ENCODE assay signal across 8 cellular contexts in genomic region chr3:186567072-186567921, GRCh38.
DNase-seq lines count a peak whose midpoint lies in the region; ATAC-seq and TF ChIP-seq lines count a peak whose summit lies in the region.

TSS of gene TBCCD1 (minus strand) at chr3:186567339. CDS start at chr3:186564329, 3,010 bp downstream.

- DNase-seq in AG09319 (ENCODE audit: extremely low read depth, low read depth) (peak; percentile 65), NCI-H345 treated with DMSO at 0.1 percent for 48 hours (lab: John Stamatoyannopoulos, UW; ENCODE audit: unreplicated experiment) (peak; percentile 89), cerebellar cortex (ENCODE audit: low spot score) (peak; percentile 91), islet precursor cell (peak; percentile 98)
- DNase-seq in activated CD4-positive, CD25-positive, alpha-beta regulatory T cell treated with anti-CD3 and anti-CD28 coated beads, Interleukin-2, amount 50 U/mL, for 72 hours: peak; percentile 96
- peak; percentile 94 for DNase-seq in stimulated activated CD4-positive, alpha-beta T cell treated with anti-CD3 and anti-CD28 coated beads, Interleukin-12 subunit alpha, Interleukin-12 subunit beta, amount 100 ng/mL, for 4 hours

- no peak for TF ChIP-seq CTCF in AG09319 (IDR thresholded peaks at IDR 0.05; ENCODE audit: low read depth, low read length)

- peak; percentile 36 for ATAC-seq in GM19025 (IDR thresholded peaks at IDR 0.05; ENCODE audit: low read depth, unreplicated experiment)
- peak; percentile 46 for ATAC-seq in HG03280 (IDR thresholded peaks at IDR 0.05; ENCODE audit: unreplicated experiment)

Comparison
In these comparisons a context has a peak if more than half of its experiments do, and no peak if none do; other contexts are left out.
1. Peak in every context shown above with its lines: DNase-seq and ATAC-seq.